In the genomic region with DNA sequence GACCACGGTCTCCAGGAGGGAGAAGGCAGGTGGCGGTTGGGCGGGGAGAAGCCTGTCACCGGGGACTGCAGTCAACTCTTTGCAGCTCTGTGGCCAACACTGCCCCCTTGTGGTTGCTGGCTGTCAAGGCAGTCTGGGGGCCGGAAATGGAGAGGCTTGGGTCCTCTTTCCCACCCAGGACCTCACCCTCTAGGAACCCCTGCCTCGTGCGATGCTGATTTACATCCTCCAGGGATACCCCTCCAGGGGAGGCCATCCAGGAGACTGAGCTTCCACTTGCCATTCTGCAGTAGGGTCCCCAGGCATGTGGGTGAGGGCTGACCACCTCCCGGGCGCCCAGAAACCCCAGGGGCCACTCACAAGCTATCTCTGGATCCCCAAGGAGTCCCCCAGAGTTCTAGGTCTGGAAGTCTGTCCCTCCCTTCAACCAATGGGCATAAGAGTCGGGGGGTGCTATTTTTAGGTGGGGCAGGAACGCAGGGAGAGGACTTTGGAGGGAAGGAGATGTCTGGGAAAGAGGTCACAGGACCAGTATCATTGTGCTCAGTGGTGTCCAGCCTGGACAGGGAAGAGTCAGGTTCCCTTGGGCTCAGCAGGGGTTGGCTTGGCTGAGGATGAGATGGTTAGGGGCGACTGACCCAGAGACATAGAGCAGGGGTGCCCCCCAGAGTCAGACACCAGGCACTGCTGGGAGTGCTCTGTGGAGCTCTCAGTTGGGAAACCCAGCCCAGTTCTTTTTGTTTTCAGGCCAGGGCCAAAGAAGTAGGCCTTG, we compare ENCODE assay signal across 8 cellular contexts. TPM values are rescaled to one million over a fixed set of nuclear protein-coding genes. Genes with fewer than 3 reads are reported as not detected.
DNase-seq lines count a peak whose midpoint lies in the region; ATAC-seq and TF ChIP-seq lines count a peak whose summit lies in the region.

No MANE protein-coding gene starts in this region.

- peaks cover 0 to 10% (median 6%) of the 10 kb centered on the region in 4 donors for H3K4me1 ChIP-seq in Peyer's patch
- peaks cover 26% of the 10 kb centered on the region for H3K4me1 ChIP-seq in neural progenitor cell

- peaks cover 45% of the 10 kb centered on the region for H3K4me1 Mint-ChIP-seq in neural progenitor cell

- H3K4me2 ChIP-seq in neural progenitor cell: peak overlapping the region; percentile 41

- H3K36me3 ChIP-seq in KOPT-K1 (ENCODE audit: insufficient read depth, low read length) (no peaks in the 10 kb centered on the region), Peyer's patch (no peaks in the 10 kb centered on the region), neural progenitor cell (no peaks in the 10 kb centered on the region)

- no peaks in the 10 kb centered on the region for H3K36me3 Mint-ChIP-seq in neural progenitor cell

- H3F3A ChIP-seq in neural progenitor cell (ENCODE audit: low read depth): peaks cover 5% of the 10 kb centered on the region

- peak overlapping the region; percentile 10 to 39 (median 23) for H3K4me3 ChIP-seq in Peyer's patch
- no peak overlapping the region for H3K4me3 ChIP-seq in fibroblast of pulmonary artery (replicated peaks; ENCODE audit: low read depth, low read length)
- no peak overlapping the region for H3K4me3 ChIP-seq in neural progenitor cell

- peak overlapping the region; percentile 10 for H2AFZ ChIP-seq in neural progenitor cell (replicated peaks)

- DNase-seq in COLO668 (lab: John Stamatoyannopoulos, UW; ENCODE audit: unreplicated experiment) (peak; percentile 84), Peyer's patch (peak; percentile 85 to 93 (median 88)), activated T-helper 1 cell treated with Interleukin-2 at 50 U/mL for 16 hours (ENCODE audit: low read depth) (peak; percentile 83), fibroblast of pulmonary artery (ENCODE audit: low read depth) (peak; percentile 79), neural progenitor cell (ENCODE audit: low spot score) (peak; percentile 90)
- DNase-seq in stimulated activated naive CD8-positive, alpha-beta T cell treated with anti-CD3 and anti-CD28 coated beads, Interleukin-15, Interleukin-2, amounts not matched to agents 100 U/mL and 50 U/mL, for 24 hours: peak; percentile 94

- no peak for TF ChIP-seq POLR2A in Peyer's patch (IDR thresholded peaks at IDR 0.05)

- H3K27ac ChIP-seq in KOPT-K1 (ENCODE audit: low read depth, low read length, poor library complexity, severe bottlenecking) (peak overlapping the region; percentile 45), Peyer's patch (peak overlapping the region in 2 of 4 donors; percentile 8 to 60), neural progenitor cell (no peak overlapping the region)

- H3K27me3 Mint-ChIP-seq in neural progenitor cell (ENCODE audit: insufficient read depth, low read depth): peaks cover 7% of the 10 kb centered on the region

- no peaks in the 10 kb centered on the region for H4K20me1 ChIP-seq in neural progenitor cell (ENCODE audit: low read depth)

- no peak overlapping the region for H3K9ac ChIP-seq in neural progenitor cell

- H3K9me3 Mint-ChIP-seq in neural progenitor cell: no peaks in the 10 kb centered on the region

- peak; percentile 96 to 99 (median 98) for TF ChIP-seq CTCF in Peyer's patch (IDR thresholded peaks at IDR 0.05)
- TF ChIP-seq CTCF in fibroblast of pulmonary artery (IDR thresholded peaks at IDR 0.05; ENCODE audit: low read length, missing control alignments): peak; percentile 93
- TF ChIP-seq CTCF in neural progenitor cell (IDR thresholded peaks at IDR 0.05): peak; percentile 89

- H3K79me2 ChIP-seq in neural progenitor cell (ENCODE audit: low read depth): no peaks in the 10 kb centered on the region

- no peaks in the 10 kb centered on the region for H3K27me3 ChIP-seq in Peyer's patch
- no peaks in the 10 kb centered on the region for H3K27me3 ChIP-seq in neural progenitor cell

- ATAC-seq in GM21447 (IDR thresholded peaks at IDR 0.05; ENCODE audit: unreplicated experiment): peak; percentile 84
- peak; percentile 91 for ATAC-seq in stimulated activated naive CD8-positive, alpha-beta T cell treated with anti-CD3 and anti-CD28 coated beads, Interleukin-15, Interleukin-2, amounts not matched to agents 100 U/mL and 50 U/mL, for 24 hours

- peak overlapping the region; percentile 90 for H3K27ac Mint-ChIP-seq in neural progenitor cell

- H3K4me3 Mint-ChIP-seq in neural progenitor cell: peak overlapping the region; percentile 65

- H3K9me3 ChIP-seq in KOPT-K1 (ENCODE audit: insufficient read depth, low read length, poor library complexity, severe bottlenecking): no peaks in the 10 kb centered on the region
- no peaks in the 10 kb centered on the region for H3K9me3 ChIP-seq in Peyer's patch
- no peaks in the 10 kb centered on the region for H3K9me3 ChIP-seq in neural progenitor cell (ENCODE audit: low read depth)

RNA-seq across cellular contexts. Expression of a gene that starts 7.1 kb away (rescaled TPM):
- under 1 TPM in 1 of 4 donors, not detected in 3; 0.40 TPM for total RNA-seq in Peyer's patch
- total RNA-seq in neural progenitor cell (ENCODE audit: low replicate concordance): 0.71 and 1.4 TPM in 2 replicates

RNA-seq across cellular contexts. Expression of a gene that starts 15.9 kb away (rescaled TPM):
- total RNA-seq in Peyer's patch (1 to 10 TPM; 4.1 to 6.8 (median 5.8) TPM), neural progenitor cell (ENCODE audit: low replicate concordance) (11.4 and 15.4 TPM in 2 replicates)

RNA-seq across cellular contexts. Expression of a gene that starts 23.0 kb away (rescaled TPM):
- 1 to 10 TPM; 2.5 to 7.4 (median 5.0) TPM for total RNA-seq in Peyer's patch
- 4.5 and 6.0 TPM in 2 replicates for total RNA-seq in neural progenitor cell (ENCODE audit: low replicate concordance)

RNA-seq across cellular contexts. Expression of a gene that starts 38.7 kb away (rescaled TPM):
- total RNA-seq in Peyer's patch (10 to 100 TPM in 3 of 4 donors, 1 to 10 TPM in 1; 1.7 to 24.0 (median 20.9) TPM), neural progenitor cell (ENCODE audit: low replicate concordance) (4.3 and 6.8 TPM in 2 replicates)

RNA-seq across cellular contexts. Expression of a gene that starts 48.8 kb away (rescaled TPM):
- 10 to 100 TPM in 1 of 4 donors, 1 to 10 TPM in 3; 2.3 to 12.7 (median 7.3) TPM for total RNA-seq in Peyer's patch
- 6.5 and 8.5 TPM in 2 replicates for total RNA-seq in neural progenitor cell (ENCODE audit: low replicate concordance)

Comparison
In these comparisons a context has a peak if more than half of its experiments do, and no peak if none do; other contexts are left out.
1. H3K4me3 ChIP-seq: peak in Peyer's patch (4 of 4); none in fibroblast of pulmonary artery (single experiment) and neural progenitor cell (single experiment).
2. Peak in every context shown above with its lines, with median percentiles within 50 percentile points of each other: DNase-seq and CTCF ChIP-seq.